ENCODE assay signal across 12 cellular contexts in genomic region chr21:43766734-43767497, GRCh38. TPM values are rescaled to one million over a fixed set of nuclear protein-coding genes. Genes with fewer than 3 reads are reported as not detected.
DNase-seq lines count a peak whose midpoint lies in the region; ATAC-seq and TF ChIP-seq lines count a peak whose summit lies in the region.
"Had no signal": no experiment of that assay in that cellular context is flagged by ENCODE, and none has a peak within 500 bp of the region (broad histone marks: within the 10 kb centered on the region; RNA-seq: fewer than 3 reads in every experiment).

No MANE protein-coding gene starts in this region.

- no peak overlapping the region for H2AFZ ChIP-seq in neural progenitor cell (replicated peaks)
- no peak overlapping the region for H2AFZ ChIP-seq in MM.1S (ENCODE audit: low read length)

- H3K9me3 ChIP-seq in HUES64 (ENCODE audit: insufficient read depth, low read depth, low read length) (no peaks in the 10 kb centered on the region), neural progenitor cell (ENCODE audit: low read depth) (no peaks in the 10 kb centered on the region), Peyer's patch (no peaks in the 10 kb centered on the region), MM.1S (replicated peaks; ENCODE audit: insufficient read depth, low read length) (no peaks in the 10 kb centered on the region)

- no peak for DNase-seq in Calu3
- no peak for DNase-seq in central memory CD8-positive, alpha-beta T cell (ENCODE audit: low spot score in 2 of 2)
- no peak for DNase-seq in neural progenitor cell (ENCODE audit: low spot score)
- DNase-seq in Peyer's patch, result no peak
- no peak for DNase-seq in midbrain (lab: John Stamatoyannopoulos, UW)
- DNase-seq in MM.1S, result no peak
- DNase-seq: activated CD4-positive, CD25-positive, alpha-beta regulatory T cell treated with anti-CD3 and anti-CD28 coated beads, Interleukin-2, amount 50 U/mL, for 72 hours; foreskin fibroblast; NCI-H1930; stimulated activated CD4-positive, alpha-beta T cell treated with anti-CD3 and anti-CD28 coated beads, Interleukin-15, amount 100 ng/mL, for 24 hours had no signal

- no peaks in the 10 kb centered on the region for H3K9me2 ChIP-seq in MM.1S (replicated peaks; ENCODE audit: insufficient read depth, low read length)

- H3K27ac ChIP-seq in HUES64 (ENCODE audit: low read depth, low read length), result no peak overlapping the region
- no peak overlapping the region for H3K27ac ChIP-seq in neural progenitor cell
- no peak overlapping the region for H3K27ac ChIP-seq in Peyer's patch
- no peak overlapping the region for H3K27ac ChIP-seq in MM.1S (ENCODE audit: low read length)

- no TSS peak for BruUV-seq in Calu3 (replicated peaks; lab: Mats Ljungman, UMichigan)

- no peak for TF ChIP-seq POLR2A in Peyer's patch (IDR thresholded peaks at IDR 0.05)

- H4K20me1 ChIP-seq in neural progenitor cell (ENCODE audit: low read depth) (no peaks in the 10 kb centered on the region), MM.1S (ENCODE audit: insufficient read depth, low read length) (no peaks in the 10 kb centered on the region)

- H3K27me3 Mint-ChIP-seq in Calu3 (ENCODE audit: unreplicated experiment) (no peaks in the 10 kb centered on the region), neural progenitor cell (ENCODE audit: insufficient read depth, low read depth) (peaks cover 11% of the 10 kb centered on the region)
- H3K27me3 Mint-ChIP-seq in central memory CD8-positive, alpha-beta T cell, result no peaks in the 10 kb centered on the region

- peak overlapping the region; percentile 99 for H3K27ac Mint-ChIP-seq in Calu3 (ENCODE audit: unreplicated experiment)
- peak overlapping the region; percentile 46 for H3K27ac Mint-ChIP-seq in central memory CD8-positive, alpha-beta T cell (ENCODE audit: low read depth)
- peak overlapping the region; percentile 87 for H3K27ac Mint-ChIP-seq in neural progenitor cell

- TF ChIP-seq CTCF in Calu3 (IDR thresholded peaks at IDR 0.05; ENCODE audit: unreplicated experiment) (no peak), neural progenitor cell (IDR thresholded peaks at IDR 0.05) (no peak), Peyer's patch (IDR thresholded peaks at IDR 0.05) (peak in 2 of 6 experiments; percentile 12 to 25), MM.1S (IDR thresholded peaks at IDR 0.05; ENCODE audit: low read length) (no peak)

- H3K9ac ChIP-seq in HUES64 (ENCODE audit: low read depth, low read length) (0 out of 2 replicates have a peak overlapping the region, but pooled peaks have one; percentile 7), neural progenitor cell (no peak overlapping the region), MM.1S (ENCODE audit: low read length) (no peak overlapping the region)

- H3K4me2 ChIP-seq in neural progenitor cell (no peak overlapping the region), MM.1S (ENCODE audit: low read depth, low read length) (no peak overlapping the region)

- H3K4me3 Mint-ChIP-seq in Calu3 (ENCODE audit: low read depth, unreplicated experiment), result no peak overlapping the region
- H3K4me3 Mint-ChIP-seq in central memory CD8-positive, alpha-beta T cell, result no peak overlapping the region
- no peak overlapping the region for H3K4me3 Mint-ChIP-seq in neural progenitor cell

- H3F3A ChIP-seq in neural progenitor cell (ENCODE audit: low read depth) (peaks cover 19% of the 10 kb centered on the region), MM.1S (ENCODE audit: insufficient read depth, low read length) (peaks cover 11% of the 10 kb centered on the region; the same call in 1 of the 2 replicates)

- WGBS in HUES64, result 95% methylated on average over 34 of the region's 34 CpGs

- CTCF ChIA-PET in Calu3 (lab: Charles Lee), result no interaction called here

- peaks cover 19% of the 10 kb centered on the region for H3K4me1 Mint-ChIP-seq in Calu3 (ENCODE audit: low read depth, unreplicated experiment)
- H3K4me1 Mint-ChIP-seq in central memory CD8-positive, alpha-beta T cell, result no peaks in the 10 kb centered on the region
- peaks cover 32% of the 10 kb centered on the region for H3K4me1 Mint-ChIP-seq in neural progenitor cell

- H3K36me3 Mint-ChIP-seq in Calu3 (ENCODE audit: insufficient read depth, unreplicated experiment), result peaks cover 56% of the 10 kb centered on the region
- H3K36me3 Mint-ChIP-seq in central memory CD8-positive, alpha-beta T cell (ENCODE audit: insufficient read depth), result peaks cover 6% of the 10 kb centered on the region
- H3K36me3 Mint-ChIP-seq in neural progenitor cell, result peaks cover 4% of the 10 kb centered on the region

- ATAC-seq in central memory CD8-positive, alpha-beta T cell (replicated peaks; ENCODE audit: extremely low read depth, poor library complexity, severe bottlenecking), result no peak
- ATAC-seq in GM18861 (IDR thresholded peaks at IDR 0.05; ENCODE audit: unreplicated experiment), result no peak

- H3K27me3 ChIP-seq in HUES64 (ENCODE audit: insufficient read depth, low read length), result no peaks in the 10 kb centered on the region
- H3K27me3 ChIP-seq in neural progenitor cell, result no peaks in the 10 kb centered on the region
- H3K27me3 ChIP-seq in Peyer's patch, result no peaks in the 10 kb centered on the region
- H3K27me3 ChIP-seq in MM.1S (replicated peaks; ENCODE audit: insufficient read depth, low read length), result no peaks in the 10 kb centered on the region

- H3K9me3 Mint-ChIP-seq in Calu3 (ENCODE audit: low read depth, unreplicated experiment) (no peaks in the 10 kb centered on the region), neural progenitor cell (no peaks in the 10 kb centered on the region)
- no peaks in the 10 kb centered on the region for H3K9me3 Mint-ChIP-seq in central memory CD8-positive, alpha-beta T cell

- no peaks in the 10 kb centered on the region for H3K79me2 ChIP-seq in neural progenitor cell (ENCODE audit: low read depth)
- no peaks in the 10 kb centered on the region for H3K79me2 ChIP-seq in MM.1S (ENCODE audit: low read length)

- H3K4me3 ChIP-seq in HUES64 (ENCODE audit: low read length) (no peak overlapping the region), neural progenitor cell (no peak overlapping the region), Peyer's patch (no peak overlapping the region), MM.1S (ENCODE audit: low read length) (no peak overlapping the region)

- peaks cover 7% of the 10 kb centered on the region; the same call in 1 of the 2 replicates for H3K36me3 ChIP-seq in HUES64 (ENCODE audit: insufficient read depth, low read length)
- H3K36me3 ChIP-seq in neural progenitor cell, result no peaks in the 10 kb centered on the region
- peaks cover 0 to 3% (median 0%) of the 10 kb centered on the region in 3 donors for H3K36me3 ChIP-seq in Peyer's patch
- H3K36me3 ChIP-seq in MM.1S (replicated peaks; ENCODE audit: insufficient read depth, low read length), result no peaks in the 10 kb centered on the region

- H3K4me1 ChIP-seq in HUES64 (ENCODE audit: insufficient read depth, low read length) (peaks cover 18% of the 10 kb centered on the region), neural progenitor cell (peaks cover 16% of the 10 kb centered on the region), Peyer's patch (peaks cover 0 to 24% (median 1%) of the 10 kb centered on the region in 4 donors), MM.1S (ENCODE audit: low read length) (no peaks in the 10 kb centered on the region)

- intact Hi-C loops in Calu3 (cut with micrococcal nuclease; ENCODE audit: unreplicated experiment), result no loop called here

RNA-seq across cellular contexts. Expression of gene CSTB, which starts 9.2 kb away (rescaled TPM):
- 105 and 116 TPM in 2 replicates for total RNA-seq in Calu3 (2022)
- 45.6 TPM for polyA plus RNA-seq in HUES64 (2013, experiment 1 of 2)
- 48.2 TPM for polyA plus RNA-seq in HUES64 (2013, experiment 2 of 2)
- total RNA-seq in neural progenitor cell (ENCODE audit: low replicate concordance), result 7.1 and 8.5 TPM in 2 replicates
- 10 to 100 TPM in 3 of 4 donors, 1 to 10 TPM in 1; 7.4 to 16.1 (median 13.3) TPM for total RNA-seq in Peyer's patch

RNA-seq across cellular contexts. Expression of gene RRP1, which starts 22.5 kb away (rescaled TPM):
- total RNA-seq in Calu3 (2022) (37.2 and 49.4 TPM in 2 replicates), neural progenitor cell (ENCODE audit: low replicate concordance) (18.4 and 32.5 TPM in 2 replicates), Peyer's patch (10 to 100 TPM; 11.1 to 32.2 (median 12.9) TPM)
- polyA plus RNA-seq in HUES64 (2013, experiment 1 of 2), result 39.5 TPM
- polyA plus RNA-seq in HUES64 (2013, experiment 2 of 2), result 29.7 TPM

RNA-seq across cellular contexts. Expression of gene PDXK, which starts 48.0 kb away (rescaled TPM):
- total RNA-seq in Calu3 (2022), result 202 and 214 TPM in 2 replicates
- polyA plus RNA-seq in HUES64 (2013, experiment 1 of 2), result 31.3 TPM
- polyA plus RNA-seq in HUES64 (2013, experiment 2 of 2), result 38.0 TPM
- total RNA-seq in neural progenitor cell (ENCODE audit: low replicate concordance), result 43.3 and 54.0 TPM in 2 replicates
- total RNA-seq in Peyer's patch, result 100 to 1,000 TPM in 3 of 4 donors, 10 to 100 TPM in 1; 83.3 to 206 (median 152) TPM

Comparison
In these comparisons a context has a peak if more than half of its experiments do, and no peak if none do; other contexts are left out.
1. H3K27ac Mint-ChIP-seq: peak in every context shown above with its lines; median percentile 99 in Calu3; 87 in neural progenitor cell; 46 in central memory CD8-positive, alpha-beta T cell.